In the genomic region with DNA sequence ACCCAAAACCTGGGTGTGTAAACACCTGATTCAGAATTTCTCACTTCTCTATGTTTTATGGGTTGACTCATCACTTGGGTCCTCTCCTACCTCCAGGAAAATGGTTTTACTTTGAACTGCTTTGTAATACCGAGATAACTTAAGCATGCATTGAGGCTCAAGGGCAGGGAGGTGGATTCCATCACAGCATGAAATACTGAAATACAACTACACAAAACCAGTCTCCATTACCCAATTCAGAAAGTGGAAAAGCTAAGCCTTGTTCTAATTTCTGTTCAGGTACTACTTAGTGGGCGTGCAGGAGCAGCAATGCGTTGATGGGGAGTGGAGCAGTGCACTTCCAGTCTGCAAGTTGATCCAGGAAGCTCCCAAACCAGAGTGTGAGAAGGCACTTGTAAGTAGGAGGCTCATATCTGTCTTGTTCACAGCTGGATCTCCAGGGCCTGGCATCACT, we compare ENCODE assay signal across 12 cellular contexts. TPM values are rescaled to one million over a fixed set of nuclear protein-coding genes. Genes with fewer than 3 reads are reported as not detected.
DNase-seq lines count a peak whose midpoint lies in the region; ATAC-seq and TF ChIP-seq lines count a peak whose summit lies in the region.
"Had no signal": no experiment of that assay in that cellular context is flagged by ENCODE, and none has a peak within 500 bp of the region (broad histone marks: within the 10 kb centered on the region; RNA-seq: fewer than 3 reads in every experiment).

No MANE protein-coding gene starts in this region.

- TF ChIP-seq CTCF in GM13976 (IDR thresholded peaks at IDR 0.05; ENCODE audit: borderline replicate concordance, control extremely low read depth, extremely low read depth, insufficient read depth, missing control alignments), result no peak
- no peak for TF ChIP-seq CTCF in right lobe of liver (IDR thresholded peaks at IDR 0.05)
- TF ChIP-seq CTCF in tibial nerve (IDR thresholded peaks at IDR 0.05), result no peak

- no peaks in the 10 kb centered on the region for H3K27me3 Mint-ChIP-seq in activated naive CD4-positive, alpha-beta T cell treated with anti-CD3 and anti-CD28 coated beads, Interleukin-2, amount 10 ng/mL, durations not matched to agents 7 days and 5 days

- H3K4me1 Mint-ChIP-seq in activated naive CD4-positive, alpha-beta T cell treated with anti-CD3 and anti-CD28 coated beads, Interleukin-2, amount 10 ng/mL, durations not matched to agents 7 days and 5 days, result peaks cover 12% of the 10 kb centered on the region

- peaks cover 3% of the 10 kb centered on the region for H3K9me3 Mint-ChIP-seq in activated naive CD4-positive, alpha-beta T cell treated with anti-CD3 and anti-CD28 coated beads, Interleukin-2, amount 10 ng/mL, durations not matched to agents 7 days and 5 days

- TF ChIP-seq POLR2A in right lobe of liver (IDR thresholded peaks at IDR 0.05) (no peak), tibial nerve (IDR thresholded peaks at IDR 0.05) (no peak)

- in situ Hi-C loops in GM13976 (cut with MboI; ENCODE audit: low sequenced_read_pairs, unreplicated experiment), result loop anchor here (25.0 kb wide), 1 partner anchor 389 kb away; a partner anchor contains a TSS

- H3K27me3 ChIP-seq in right lobe of liver (no peaks in the 10 kb centered on the region), tibial nerve (no peaks in the 10 kb centered on the region), SJCRH30 (peaks cover 12% of the 10 kb centered on the region)

- peaks cover 8% of the 10 kb centered on the region for H3K36me3 Mint-ChIP-seq in activated naive CD4-positive, alpha-beta T cell treated with anti-CD3 and anti-CD28 coated beads, Interleukin-2, amount 10 ng/mL, durations not matched to agents 7 days and 5 days

- H3K4me1 ChIP-seq in right lobe of liver, result peaks cover 0 to 29% (median 7%) of the 10 kb centered on the region in 4 donors
- H3K4me1 ChIP-seq in tibial nerve, result no peaks in the 10 kb centered on the region
- no peaks in the 10 kb centered on the region for H3K4me1 ChIP-seq in SJCRH30
- H3K4me1 ChIP-seq: HAP-1, heart left ventricle had no signal

- intact Hi-C loops in right lobe of liver (cut with DNase I), result no loop called here

- ATAC-seq in GM19463 (IDR thresholded peaks at IDR 0.05; ENCODE audit: unreplicated experiment) (peak; percentile 98), HG03280 (IDR thresholded peaks at IDR 0.05; ENCODE audit: unreplicated experiment) (peak; percentile 55), right lobe of liver (no peak)
- ATAC-seq: heart left ventricle, T-helper 17 cell had no signal

- CTCF ChIA-PET in activated naive CD4-positive, alpha-beta T cell treated with anti-CD3 and anti-CD28 coated beads, Interleukin-2, amount 10 ng/mL, durations not matched to agents 7 days and 5 days (lab: Charles Lee), result interaction anchor here (1.0 kb wide), 1 partner anchor 224 kb away, joined by 6 read pairs; a partner anchor contains a TSS

- peak overlapping the region; percentile 64 for H3K27ac Mint-ChIP-seq in activated naive CD4-positive, alpha-beta T cell treated with anti-CD3 and anti-CD28 coated beads, Interleukin-2, amount 10 ng/mL, durations not matched to agents 7 days and 5 days
- H3K27ac Mint-ChIP-seq: T-helper 17 cell had no signal

- TF ChIP-seq EP300 in tibial nerve (IDR thresholded peaks at IDR 0.05), result no peak

- WGBS in right lobe of liver (ENCODE audit: insufficient coverage, low coverage, low lambda C conversion rate, missing lambda C conversion rate), result 64% methylated on average over 1 of the region's 3 CpGs
- WGBS in tibial nerve, 2 donors, result 81 to 91% methylated on average over 3 of the region's 3 CpGs

- peak; percentile 59 for DNase-seq in GM13976 (ENCODE audit: low spot score)
- peak; percentile 29 for DNase-seq in activated naive CD4-positive, alpha-beta T cell treated with anti-CD3 and anti-CD28 coated beads, Interleukin-2, amount 10 ng/mL, durations not matched to agents 7 days and 5 days
- no peak for DNase-seq in T1000 (lab: John Stamatoyannopoulos, UW)
- DNase-seq in right lobe of liver, result no peak
- DNase-seq in tibial nerve (ENCODE audit: low spot score in 2 of 2), result no peak
- DNase-seq in SJCRH30, result no peak
- DNase-seq: heart left ventricle, NCI-H187 treated with DMSO at 0.1 percent for 48 hours, T-helper 17 cell had no signal

- H3K4me3 Mint-ChIP-seq in activated naive CD4-positive, alpha-beta T cell treated with anti-CD3 and anti-CD28 coated beads, Interleukin-2, amount 10 ng/mL, durations not matched to agents 7 days and 5 days, result no peak overlapping the region
- H3K4me3 Mint-ChIP-seq: T-helper 17 cell had no signal

- H3K27ac ChIP-seq in right lobe of liver (no peak overlapping the region), tibial nerve (no peak overlapping the region), SJCRH30 (no peak overlapping the region)
- H3K27ac ChIP-seq: heart left ventricle had no signal

- peaks cover 0 to 62% (median 19%) of the 10 kb centered on the region in 4 donors for H3K36me3 ChIP-seq in right lobe of liver
- H3K36me3 ChIP-seq in tibial nerve, result no peaks in the 10 kb centered on the region
- H3K36me3 ChIP-seq in SJCRH30, result no peaks in the 10 kb centered on the region
- H3K36me3 ChIP-seq: HAP-1, heart left ventricle had no signal

- H3K9me3 ChIP-seq in right lobe of liver (no peaks in the 10 kb centered on the region), tibial nerve (no peaks in the 10 kb centered on the region), SJCRH30 (replicated peaks) (no peaks in the 10 kb centered on the region)
- H3K9me3 ChIP-seq: HAP-1, heart left ventricle had no signal

- H3K4me3 ChIP-seq in right lobe of liver (no peak overlapping the region), tibial nerve (no peak overlapping the region), SJCRH30 (no peak overlapping the region)
- H3K4me3 ChIP-seq: HAP-1, heart left ventricle had no signal

RNA-seq across cellular contexts. Expression of a gene that starts 6.1 kb away (rescaled TPM):
- 1,000 to 10,000 TPM in 3 of 6 experiments, 100 to 1,000 TPM in 3; 746 to 1,325 (median 959) TPM for total RNA-seq in right lobe of liver
- total RNA-seq in tibial nerve, result not detected
- total RNA-seq in SJCRH30 (2014; rRNA removed; shearing (Covaris generic)), result 0.05 and 0.06 TPM in 2 replicates
- total RNA-seq: heart left ventricle had no signal

RNA-seq across cellular contexts. Expression of a gene that starts 9.2 kb away (rescaled TPM):
- total RNA-seq in right lobe of liver, result 100 to 1,000 TPM; 156 to 328 (median 226) TPM
- 1 to 10 TPM in 1 of 4 donors, under 1 TPM in 1, not detected in 2; 0.90 to 4.9 TPM for total RNA-seq in tibial nerve
- not detected in 2 replicates for total RNA-seq in SJCRH30 (2014; rRNA removed; shearing (Covaris generic))

RNA-seq across cellular contexts. Expression of a gene that starts 44.8 kb away (rescaled TPM):
- total RNA-seq in right lobe of liver (1 to 10 TPM; 2.9 to 6.1 (median 5.1) TPM), tibial nerve (1 to 10 TPM; 6.5 to 9.8 (median 8.6) TPM)
- 0.68 and 1.0 TPM in 2 replicates for total RNA-seq in SJCRH30 (2014; rRNA removed; shearing (Covaris generic))

RNA-seq across cellular contexts. Expression of a gene that starts 46.9 kb away (rescaled TPM):
- total RNA-seq in right lobe of liver (1 to 10 TPM; 3.0 to 4.8 (median 3.5) TPM), tibial nerve (10 to 100 TPM in 3 of 4 donors, 1 to 10 TPM in 1; 6.9 to 11.8 (median 10.7) TPM)
- total RNA-seq in SJCRH30 (2014; rRNA removed; shearing (Covaris generic)), result 3.0 and 3.8 TPM in 2 replicates

Comparison
In these comparisons a context has a peak if more than half of its experiments do, and no peak if none do; other contexts are left out.
1. DNase-seq: peak in GM13976 (single experiment) and activated naive CD4-positive, alpha-beta T cell treated with anti-CD3 and anti-CD28 coated beads, Interleukin-2, amount 10 ng/mL, durations not matched to agents 7 days and 5 days (single experiment); none in T1000 (single experiment), right lobe of liver (0 of 3), tibial nerve (0 of 2) and SJCRH30 (0 of 2).
2. ATAC-seq: peak in GM19463 (single experiment) and HG03280 (single experiment); none in right lobe of liver (0 of 4).
3. RNA of a gene that starts 6.1 kb away (total RNA-seq): 746 to 1,325 TPM in right lobe of liver; 0.05 to 0.06 TPM in SJCRH30 and not detected in tibial nerve; every median in the first group is over 100 times any median in the second.
4. RNA of a gene that starts 9.2 kb away (total RNA-seq): 156 to 328 TPM in right lobe of liver; 0.90 to 4.9 TPM in tibial nerve and not detected in SJCRH30; every median in the first group is over 10 times any median in the second.